In the genomic region with DNA sequence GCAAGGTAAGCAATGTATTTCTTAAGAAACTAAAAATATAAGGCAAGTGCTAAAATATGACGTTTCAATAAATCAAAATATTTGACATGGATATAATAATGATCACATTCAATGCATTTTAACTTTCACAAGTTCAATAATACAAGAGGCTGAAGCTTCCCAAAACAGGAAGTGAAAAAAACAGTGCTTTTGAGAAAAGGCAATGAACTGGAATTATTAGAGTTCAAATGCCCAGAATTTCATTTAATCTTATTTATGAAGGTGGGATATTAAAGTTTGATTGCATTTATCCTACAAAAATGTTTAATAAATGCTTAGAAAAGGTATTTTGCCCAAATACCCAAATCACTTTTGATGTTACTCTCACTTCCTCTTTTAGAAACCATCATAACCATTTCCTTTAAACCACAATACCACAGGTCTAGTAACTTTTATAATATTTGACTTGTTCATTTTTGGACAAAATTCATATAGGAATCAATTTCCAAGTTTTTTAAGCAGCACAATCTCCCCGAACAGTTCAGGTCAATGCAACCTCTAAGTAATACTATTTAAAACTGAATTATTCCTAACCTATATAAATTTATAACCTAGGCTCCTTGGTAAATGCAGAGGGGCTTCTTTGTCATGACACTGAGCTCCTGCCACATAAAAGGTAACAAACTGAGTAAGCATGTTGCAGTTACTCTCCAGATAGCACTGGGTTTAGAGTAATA, we compare ENCODE assay signal across 8 cellular contexts. TPM values are rescaled to one million over a fixed set of nuclear protein-coding genes. Genes with fewer than 3 reads are reported as not detected.
DNase-seq lines count a peak whose midpoint lies in the region; ATAC-seq and FAIRE-seq lines count a peak whose summit lies in the region.

No MANE protein-coding gene starts in this region.

- FAIRE-seq in GM18507 (lab: Jason Lieb, UNC), result peak; percentile 68
- FAIRE-seq in frontal cortex (lab: Jason Lieb, UNC), result no peak

- H3K9me3 ChIP-seq in MG63, result no peaks in the 10 kb centered on the region
- H3K9me3 ChIP-seq in endocrine pancreas (ENCODE audit: control insufficient read depth, low read length), result no peaks in the 10 kb centered on the region

- peak overlapping the region; percentile 72 for H3K4me3 ChIP-seq in MG63
- H3K4me3 ChIP-seq in endocrine pancreas (ENCODE audit: control insufficient read depth, insufficient read depth, low read length), result peak overlapping the region; percentile 98
- H3K4me3 ChIP-seq in skeletal muscle cell (ENCODE audit: low read depth, low read length), result peak overlapping the region; percentile 85

- no peak for DNase-seq in GM18507 (ENCODE audit: extremely low spot score, insufficient read length, low read depth)
- DNase-seq in MG63, result no peak
- DNase-seq in skeletal muscle cell (ENCODE audit: low read depth), result no peak
- DNase-seq in SK-N-DZ (ENCODE audit: low spot score), result no peak
- no peak for DNase-seq in NCI-H2029 (lab: John Stamatoyannopoulos, UW)
- DNase-seq in frontal cortex (ENCODE audit: low spot score in 2 of 2), result no peak

- peaks cover 38% of the 10 kb centered on the region for H3K4me1 ChIP-seq in endocrine pancreas (ENCODE audit: control insufficient read depth, insufficient read depth, low read length)

- no peak overlapping the region for H3K9ac ChIP-seq in endocrine pancreas (ENCODE audit: control insufficient read depth, insufficient read depth, low read length)

- H3K27me3 ChIP-seq in MG63 (no peaks in the 10 kb centered on the region), endocrine pancreas (ENCODE audit: control insufficient read depth, insufficient read depth, low read length) (no peaks in the 10 kb centered on the region)

- peak; percentile 48 for ATAC-seq in GM21825 (IDR thresholded peaks at IDR 0.05; ENCODE audit: unreplicated experiment)

- H3K36me3 ChIP-seq in MG63, result no peaks in the 10 kb centered on the region; the same call in 1 of the 2 replicates
- no peaks in the 10 kb centered on the region for H3K36me3 ChIP-seq in endocrine pancreas (ENCODE audit: control insufficient read depth, insufficient read depth, low read length)

RNA-seq across cellular contexts. Expression of gene NCKAP1, which starts 2.1 kb away (rescaled TPM):
- 106 and 287 TPM in 2 replicates for total RNA-seq in MG63 (2014; rRNA removed; shearing (Covaris generic); ENCODE audit: low replicate concordance)
- 81.2 and 115 TPM in 2 replicates for polyA plus RNA-seq in SK-N-DZ (2014; cell fraction: cytosol; rRNA removed)
- polyA plus RNA-seq in SK-N-DZ (2014; cell fraction: nucleus; rRNA removed), result 66.9 and 90.6 TPM in 2 replicates
- total RNA-seq in frontal cortex, result 143 TPM

RNA-seq across cellular contexts. Expression of gene DUSP19, which starts 42.4 kb away (rescaled TPM):
- 0.69 and 0.86 TPM in 2 replicates for total RNA-seq in MG63 (2014; rRNA removed; shearing (Covaris generic); ENCODE audit: low replicate concordance)
- 3.9 and 6.1 TPM in 2 replicates for polyA plus RNA-seq in SK-N-DZ (2014; cell fraction: cytosol; rRNA removed)
- polyA plus RNA-seq in SK-N-DZ (2014; cell fraction: nucleus; rRNA removed), result 0.83 and 2.5 TPM in 2 replicates
- total RNA-seq in frontal cortex, result 14.7 TPM
